Comparison of ENCODE assay signal across 7 cellular contexts in the genomic region with DNA sequence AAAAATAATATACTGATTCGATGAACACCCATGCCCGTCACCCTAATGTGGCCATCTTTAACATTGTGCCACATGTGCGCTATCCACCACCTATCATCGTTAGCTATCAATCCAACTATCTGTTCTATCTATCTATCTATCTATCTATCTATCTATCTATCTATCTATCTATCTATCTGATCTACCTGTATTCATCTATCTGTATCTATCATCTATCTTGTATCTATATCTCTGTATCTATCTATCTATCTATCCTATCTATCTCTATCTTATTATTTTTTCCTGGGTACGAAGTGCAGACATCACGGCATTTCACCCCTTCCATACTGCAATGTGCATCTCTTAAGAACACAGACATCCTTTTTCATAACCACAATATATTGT.
"Had no signal": no experiment of that assay in that cellular context is flagged by ENCODE, and none has a peak within 500 bp of the region (broad histone marks: within the 10 kb centered on the region; RNA-seq: fewer than 3 reads in every experiment).

No MANE protein-coding gene starts in this region.

- FAIRE-seq: H1, H54 had no signal

- DNase-seq: GM23248, GOT3, HCEC 1CT had no signal

- H3K4me1 ChIP-seq: HAP-1 had no signal

- H3K4me3 ChIP-seq: GM23248, GM23338, HAP-1 had no signal

- H2AFZ ChIP-seq: GM23248, GM23338 had no signal

- H3K9ac ChIP-seq: GM23248 had no signal

- H3K9me3 ChIP-seq: HAP-1 had no signal

- H3K27ac ChIP-seq: GM23248 had no signal

- H3K4me2 ChIP-seq: GM23338 had no signal

- H3K36me3 ChIP-seq: HAP-1 had no signal
